Comparison of ENCODE assay signal across 8 cellular contexts in the genomic region with DNA sequence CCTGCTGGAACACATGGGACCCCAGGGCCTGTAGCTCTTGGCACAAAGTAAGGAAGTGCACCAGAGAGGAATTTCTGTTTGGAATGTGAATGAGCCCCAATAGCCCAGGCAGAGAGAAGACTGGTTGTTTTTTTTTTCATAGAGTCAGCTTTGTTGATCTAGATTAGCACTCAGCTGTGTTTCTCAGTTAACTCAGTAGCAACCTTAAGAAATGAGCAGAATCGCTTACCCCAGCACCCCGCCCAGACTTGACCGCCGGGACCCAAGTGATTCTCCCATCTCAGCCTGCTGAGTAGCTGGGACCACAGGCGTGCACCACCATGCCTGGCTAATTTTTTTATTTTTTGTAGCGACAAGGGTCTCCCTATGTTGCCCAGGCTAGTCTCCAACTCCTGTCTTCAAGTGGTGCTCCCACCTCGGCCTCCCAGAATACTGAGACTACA. TPM values are rescaled to one million over a fixed set of nuclear protein-coding genes. Genes with fewer than 3 reads are reported as not detected.
DNase-seq lines count a peak whose midpoint lies in the region; FAIRE-seq and TF ChIP-seq lines count a peak whose summit lies in the region.

No MANE protein-coding gene starts in this region.

- H4K20me1 ChIP-seq in keratinocyte (ENCODE audit: control insufficient read depth, extremely low read depth, insufficient read depth, low read length): no peaks in the 10 kb centered on the region

- H3K27me3 ChIP-seq in ACC112 (ENCODE audit: insufficient read depth, low read length) (no peaks in the 10 kb centered on the region), HAP-1 (ENCODE audit: low read depth) (no peaks in the 10 kb centered on the region), adrenal gland (no peaks in the 10 kb centered on the region), keratinocyte (ENCODE audit: control insufficient read depth, extremely low read depth, insufficient read depth, low read length) (no peaks in the 10 kb centered on the region), transverse colon (no peaks in the 10 kb centered on the region)

- TF ChIP-seq EP300 in transverse colon (IDR thresholded peaks at IDR 0.05; ENCODE audit: low read depth): no peak

- TF ChIP-seq CTCF in adrenal gland (IDR thresholded peaks at IDR 0.05) (no peak), keratinocyte (optimal IDR thresholded peaks at IDR 0.05 in 1 of 3, IDR thresholded peaks at IDR 0.05 in 1 of 3, conservative IDR thresholded peaks at IDR 0.05 in 1 of 3; ENCODE audit: extremely low read depth in 1 of 3, insufficient read depth in 2 of 3, low read length in 3 of 3) (no peak), transverse colon (IDR thresholded peaks at IDR 0.05) (no peak)

- intact Hi-C loops in adrenal gland (cut with DNase I): no loop called here
- intact Hi-C loops in transverse colon (cut with DNase I; ENCODE audit: low total_unique reads): loop anchor here (5.0 kb wide), 1 partner anchor 171 kb away; no protein-coding TSS in a partner anchor

- H3K4me2 ChIP-seq in keratinocyte (ENCODE audit: control insufficient read depth, extremely low read depth, insufficient read depth, low read depth, low read length): peak overlapping the region; percentile 85

- WGBS in adrenal gland, 4 donors: 45 to 48% (median 48%) methylated on average over 7 of the region's 7 CpGs
- WGBS in transverse colon (ENCODE audit: low coverage in 1 of 2), 2 donors: 34 to 49% methylated on average over 7 of the region's 7 CpGs

- H3K9ac ChIP-seq in keratinocyte (ENCODE audit: control insufficient read depth, extremely low read depth, insufficient read depth, low read length): peak overlapping the region; percentile 99

- no peak for FAIRE-seq in keratinocyte (lab: Jason Lieb, UNC)

- H3K4me1 ChIP-seq in ACC112 (ENCODE audit: control insufficient read depth, insufficient read depth, low read length, unreplicated experiment) (peaks cover 12% of the 10 kb centered on the region), HAP-1 (peaks cover 7% of the 10 kb centered on the region), adrenal gland (replicated peaks in 1 of 2) (peaks cover 40 to 42% of the 10 kb centered on the region in 2 donors), keratinocyte (ENCODE audit: control insufficient read depth, extremely low read depth, insufficient read depth, low read length) (peaks cover 23% of the 10 kb centered on the region), transverse colon (peaks cover 16 to 52% (median 43%) of the 10 kb centered on the region in 4 donors)

- H3K79me2 ChIP-seq in ACC112 (ENCODE audit: control insufficient read depth, insufficient read depth, low read length, unreplicated experiment) (peaks cover 90% of the 10 kb centered on the region), keratinocyte (ENCODE audit: control insufficient read depth, insufficient read depth, low read length) (peaks cover 79% of the 10 kb centered on the region)

- dilution Hi-C loops in keratinocyte (cut with MboI; ENCODE audit: extremely low pct_ligation_motif_present, low sequenced_read_pairs): no loop called here

- 0 out of 2 replicates have a peak overlapping the region, but pooled peaks have one; percentile 98 for H3K27ac ChIP-seq in ACC112 (ENCODE audit: low read depth, low read length)
- peak overlapping the region in 3 of 5 donors; percentile 16 to 99 (median 96) for H3K27ac ChIP-seq in adrenal gland
- peak overlapping the region; percentile 98 for H3K27ac ChIP-seq in keratinocyte (ENCODE audit: control insufficient read depth, insufficient read depth, low read length)
- H3K27ac ChIP-seq in transverse colon: peak overlapping the region; percentile 97 to 100 (median 99)

- no peaks in the 10 kb centered on the region for H3K9me3 ChIP-seq in HAP-1
- no peaks in the 10 kb centered on the region for H3K9me3 ChIP-seq in adrenal gland (replicated peaks in 1 of 3)
- no peaks in the 10 kb centered on the region for H3K9me3 ChIP-seq in keratinocyte (ENCODE audit: control insufficient read depth, low read depth, low read length)
- H3K9me3 ChIP-seq in transverse colon: no peaks in the 10 kb centered on the region

- in situ Hi-C loops in HAP-1 (cut with MboI; ENCODE audit: low sequenced_read_pairs) (no loop called here), transverse colon (cut with MboI; ENCODE audit: low pct_ligation_motif_present in 1 of 4, low pct_unique_long_range_greater_than_20kb in 1 of 4, low sequenced_read_pairs in 3 of 4) (no loop called here)

- H3K9me1 ChIP-seq in keratinocyte (ENCODE audit: control insufficient read depth, extremely low read depth, insufficient read depth, low read length): no peaks in the 10 kb centered on the region

- TF ChIP-seq POLR2A in adrenal gland (IDR thresholded peaks at IDR 0.05) (no peak), transverse colon (IDR thresholded peaks at IDR 0.05) (no peak)

- peak; percentile 50 to 52 for DNase-seq in HAP-1 (ENCODE audit: low spot score in 2 of 2)
- no peak for DNase-seq in adrenal gland
- DNase-seq in keratinocyte (ENCODE audit: low read depth, low spot score): no peak
- no peak for DNase-seq in transverse colon
- no peak for DNase-seq in NCI-H2196 (lab: John Stamatoyannopoulos, UW; ENCODE audit: unreplicated experiment)
- no peak for DNase-seq in NCI-H1417 treated with DMSO at 0.1 percent for 48 hours (lab: John Stamatoyannopoulos, UW)
- DNase-seq in amniotic stem cell (lab: John Stamatoyannopoulos, UW): no peak

- H2AFZ ChIP-seq in ACC112 (ENCODE audit: low read length, unreplicated experiment) (no peak overlapping the region), keratinocyte (ENCODE audit: control insufficient read depth, low read length) (peak overlapping the region; percentile 21)

- H3K4me3 ChIP-seq in ACC112 (ENCODE audit: low read depth, low read length): peak overlapping the region; percentile 96
- H3K4me3 ChIP-seq in HAP-1: peak overlapping the region; percentile 92
- H3K4me3 ChIP-seq in adrenal gland: peak overlapping the region in 1 of 4 donors; percentile 69
- peak overlapping the region; percentile 84 to 97 (median 95) for H3K4me3 ChIP-seq in keratinocyte (ENCODE audit: control insufficient read depth in 2 of 3, extremely low read depth in 1 of 3, insufficient read depth in 2 of 3, low read depth in 1 of 3, low read length in 3 of 3)
- peak overlapping the region in 3 of 4 donors; percentile 88 to 95 (median 93) for H3K4me3 ChIP-seq in transverse colon

- H3K36me3 ChIP-seq in ACC112 (ENCODE audit: insufficient read depth, low read length) (peaks cover 13% of the 10 kb centered on the region; the same call in 1 of the 2 replicates), HAP-1 (replicated peaks) (peaks cover 47% of the 10 kb centered on the region), adrenal gland (replicated peaks in 1 of 2) (peaks cover 0 to 11% of the 10 kb centered on the region in 2 donors), keratinocyte (ENCODE audit: control insufficient read depth in 2 of 2, extremely low read depth in 1 of 2, insufficient read depth in 2 of 2, low read length in 2 of 2) (peaks cover 3 to 4% of the 10 kb centered on the region in 2 experiments), transverse colon (peaks cover 0 to 1% (median 0%) of the 10 kb centered on the region in 4 donors)

RNA-seq across cellular contexts. Expression of gene MGME1, which starts 2.8 kb away (rescaled TPM):
- 10 to 100 TPM; 11.0 to 30.0 (median 19.5) TPM for total RNA-seq in adrenal gland
- 10 to 100 TPM; 19.1 to 25.9 (median 19.8) TPM for polyA plus RNA-seq in adrenal gland
- 20.3 to 31.6 TPM (median 23.6 TPM) in 3 replicates for polyA plus RNA-seq in keratinocyte
- polyA plus RNA-seq in keratinocyte (2011; ENCODE audit: low read depth): 51.0 TPM
- polyA plus RNA-seq in keratinocyte (2011; cell fraction: cytosol; rRNA removed): 19.0 and 26.9 TPM in 2 replicates
- polyA plus RNA-seq in keratinocyte (2011; cell fraction: nucleus; rRNA removed): 33.0 and 33.5 TPM in 2 replicates
- polyA plus RNA-seq in keratinocyte (2012; ENCODE audit: low replicate concordance): 22.3 and 24.8 TPM in 2 replicates
- 5.7 to 17.6 TPM (median 10.6 TPM) in 3 replicates for polyA minus RNA-seq in keratinocyte
- 23.2 TPM for polyA minus RNA-seq in keratinocyte (2011; cell fraction: cytosol; rRNA and poly(A)+ RNA removed)
- 11.6 and 27.5 TPM in 2 replicates for polyA minus RNA-seq in keratinocyte (2011; cell fraction: nucleus; rRNA and poly(A)+ RNA removed)
- 10 to 100 TPM in 3 of 4 donors, 1 to 10 TPM in 1; 4.1 to 18.8 (median 14.3) TPM for total RNA-seq in transverse colon

RNA-seq across cellular contexts. Expression of gene SNX5, which starts 3.0 kb away (rescaled TPM):
- total RNA-seq in adrenal gland (100 to 1,000 TPM; 103 to 201 (median 120) TPM), transverse colon (100 to 1,000 TPM in 2 of 4 donors, 10 to 100 TPM in 2; 91.9 to 160 (median 122) TPM)
- polyA plus RNA-seq in adrenal gland (100 to 1,000 TPM; 144 to 162 (median 160) TPM), keratinocyte (92.9 to 187 TPM (median 109 TPM) in 3 replicates)
- 96.8 TPM for polyA plus RNA-seq in keratinocyte (2011; ENCODE audit: low read depth)
- 73.4 and 128 TPM in 2 replicates for polyA plus RNA-seq in keratinocyte (2011; cell fraction: cytosol; rRNA removed)
- polyA plus RNA-seq in keratinocyte (2011; cell fraction: nucleus; rRNA removed): 144 and 183 TPM in 2 replicates
- polyA plus RNA-seq in keratinocyte (2012; ENCODE audit: low replicate concordance): 55.2 and 90.6 TPM in 2 replicates
- polyA minus RNA-seq in keratinocyte: 43.9 to 130 TPM (median 59.9 TPM) in 3 replicates
- 58.3 TPM for polyA minus RNA-seq in keratinocyte (2011; cell fraction: cytosol; rRNA and poly(A)+ RNA removed)
- polyA minus RNA-seq in keratinocyte (2011; cell fraction: nucleus; rRNA and poly(A)+ RNA removed): 87.9 and 122 TPM in 2 replicates

Comparison
In these comparisons a context has a peak if more than half of its experiments do, and no peak if none do; other contexts are left out.
1. DNase-seq: peak in HAP-1 (2 of 2); none in adrenal gland (0 of 7), keratinocyte (single experiment), transverse colon (single experiment), NCI-H2196 (single experiment), NCI-H1417 treated with DMSO at 0.1 percent for 48 hours (single experiment) and amniotic stem cell (single experiment).
2. Peak in every context shown above with its lines, with median percentiles within 50 percentile points of each other: H3K27ac ChIP-seq.